8 cellular contexts compared by ENCODE assay signal in genomic region chr16:11104168-11105037, GRCh38.
DNase-seq lines count a peak whose midpoint lies in the region; ATAC-seq, FAIRE-seq and TF ChIP-seq lines count a peak whose summit lies in the region.

No MANE protein-coding gene starts in this region.

- no peak for ATAC-seq in HG02870 (IDR thresholded peaks at IDR 0.05; ENCODE audit: unreplicated experiment)

- H3K79me2 ChIP-seq in mammary epithelial cell (ENCODE audit: insufficient read depth, low read length) (no peaks in the 10 kb centered on the region), OCI-LY1 (ENCODE audit: insufficient read depth, low read length) (no peaks in the 10 kb centered on the region)

- H3K4me3 ChIP-seq in breast epithelium (no peak overlapping the region), mammary epithelial cell (replicated peaks in 1 of 3; ENCODE audit: insufficient read depth in 1 of 3, low read depth in 2 of 3, low read length in 3 of 3) (no peak overlapping the region), OCI-LY1 (ENCODE audit: low read depth, low read length, poor library complexity, severe bottlenecking) (no peak overlapping the region), kidney (ENCODE audit: low read length in 2 of 2) (no peak overlapping the region), uterus (no peak overlapping the region)

- H4K20me1 ChIP-seq in mammary epithelial cell (ENCODE audit: insufficient read depth, low read length) = no peaks in the 10 kb centered on the region
- no peaks in the 10 kb centered on the region for H4K20me1 ChIP-seq in OCI-LY1 (ENCODE audit: insufficient read depth, low read length)

- TF ChIP-seq CTCF in breast epithelium (IDR thresholded peaks at IDR 0.05) (no peak), mammary epithelial cell (conservative IDR thresholded peaks at IDR 0.05 in 1 of 2, IDR thresholded peaks at IDR 0.05 in 1 of 2; ENCODE audit: extremely low read depth in 1 of 2, insufficient read depth in 1 of 2, low read depth in 1 of 2, low read length in 2 of 2) (no peak), OCI-LY1 (IDR thresholded peaks at IDR 0.05; ENCODE audit: low read length) (no peak), kidney (IDR thresholded peaks at IDR 0.05; ENCODE audit: borderline replicate concordance, extremely low read depth, insufficient read depth) (no peak), uterus (IDR thresholded peaks at IDR 0.05) (no peak), GM20000 (IDR thresholded peaks at IDR 0.05; ENCODE audit: extremely low read depth, missing control alignments) (no peak)

- H3K27ac ChIP-seq in breast epithelium (peak overlapping the region; percentile 42 to 52), mammary epithelial cell (ENCODE audit: insufficient read depth, low read depth, low read length) (no peak overlapping the region), OCI-LY1 (ENCODE audit: low read depth, low read length, poor library complexity, severe bottlenecking) (peak overlapping the region; percentile 71), kidney (ENCODE audit: low read depth in 2 of 2, low read length in 2 of 2) (peak overlapping the region in 1 of 2 donors; percentile 71), uterus (peak overlapping the region; percentile 60 to 75)

- CTCF ChIA-PET in mammary epithelial cell (lab: Charles Lee; ENCODE audit: low non-redundant PET) = interaction anchor here (0.6 kb wide), 1 partner anchor 151 kb away, joined by 4 read pairs; no protein-coding TSS in a partner anchor

- H3K9ac ChIP-seq in mammary epithelial cell (ENCODE audit: insufficient read depth, low read length) (no peak overlapping the region), OCI-LY1 (ENCODE audit: low read length) (peak overlapping the region; percentile 7; the same call in 1 of the 2 replicates), kidney (ENCODE audit: low read length in 2 of 2) (peak overlapping the region in 1 of 2 donors; percentile 1)

- TF ChIP-seq POLR2A in breast epithelium (IDR thresholded peaks at IDR 0.05) = no peak
- TF ChIP-seq POLR2A in uterus (IDR thresholded peaks at IDR 0.05) = no peak

- no TSS peak for BruUV-seq in mammary epithelial cell (replicated peaks; lab: Mats Ljungman, UMichigan)

- no peak for FAIRE-seq in kidney (lab: Jason Lieb, UNC)

- no peak overlapping the region for H3K4me2 ChIP-seq in mammary epithelial cell (ENCODE audit: insufficient read depth, low read depth, low read length)
- peak overlapping the region; percentile 22; the same call in 1 of the 2 replicates for H3K4me2 ChIP-seq in OCI-LY1 (ENCODE audit: low read length)

- H3K36me3 ChIP-seq in breast epithelium (no peaks in the 10 kb centered on the region), mammary epithelial cell (ENCODE audit: insufficient read depth, low read length) (no peaks in the 10 kb centered on the region), OCI-LY1 (ENCODE audit: insufficient read depth, low read length) (no peaks in the 10 kb centered on the region), kidney (ENCODE audit: control insufficient read depth in 1 of 2, insufficient read depth in 2 of 2, low read length in 2 of 2) (no peaks in the 10 kb centered on the region), uterus (no peaks in the 10 kb centered on the region)

- DNase-seq in breast epithelium (ENCODE audit: low spot score in 2 of 2) (no peak), mammary epithelial cell (no peak), kidney (peak; percentile 70), uterus (no peak), DMS 273 (lab: John Stamatoyannopoulos, UW; ENCODE audit: unreplicated experiment) (no peak), GM20000 (ENCODE audit: low spot score) (no peak)

- dilution Hi-C loops in mammary epithelial cell (cut with HindIII; ENCODE audit: low sequenced_read_pairs) = no loop called here

- H3K27me3 ChIP-seq in breast epithelium (no peaks in the 10 kb centered on the region), mammary epithelial cell (ENCODE audit: insufficient read depth, low read length) (no peaks in the 10 kb centered on the region), OCI-LY1 (ENCODE audit: insufficient read depth, low read length) (no peaks in the 10 kb centered on the region), uterus (no peaks in the 10 kb centered on the region)

- no peaks in the 10 kb centered on the region for H3K4me1 ChIP-seq in breast epithelium
- H3K4me1 ChIP-seq in mammary epithelial cell (ENCODE audit: insufficient read depth, low read length) = no peaks in the 10 kb centered on the region
- peaks cover 62% of the 10 kb centered on the region for H3K4me1 ChIP-seq in OCI-LY1 (ENCODE audit: insufficient read depth, low read length, severe bottlenecking)
- peaks cover 25 to 36% of the 10 kb centered on the region in 2 donors for H3K4me1 ChIP-seq in kidney (ENCODE audit: control insufficient read depth in 1 of 2, insufficient read depth in 1 of 2, low read depth in 1 of 2, low read length in 2 of 2)
- H3K4me1 ChIP-seq in uterus = peaks cover 4 to 23% of the 10 kb centered on the region in 2 donors

- in situ Hi-C loops in mammary epithelial cell (cut with MboI; ENCODE audit: low sequenced_read_pairs in 2 of 2) = no loop called here

- intact Hi-C loops in breast epithelium (cut with DNase I; ENCODE audit: low total_unique reads) (no loop called here), mammary epithelial cell (cut with micrococcal nuclease) (no loop called here), kidney (cut with DNase I) (no loop called here), uterus (cut with DNase I; ENCODE audit: low total_unique reads) (no loop called here)

- 78% methylated on average over 3 of the region's 4 CpGs for WGBS in mammary epithelial cell (ENCODE audit: low coverage, missing lambda C conversion rate)

- no peaks in the 10 kb centered on the region for H3K9me3 ChIP-seq in breast epithelium
- no peaks in the 10 kb centered on the region for H3K9me3 ChIP-seq in mammary epithelial cell (replicated peaks; ENCODE audit: insufficient read depth, low read length)
- no peaks in the 10 kb centered on the region for H3K9me3 ChIP-seq in OCI-LY1 (ENCODE audit: low read length)
- H3K9me3 ChIP-seq in kidney (ENCODE audit: control insufficient read depth in 1 of 2, low read length in 2 of 2) = no peaks in the 10 kb centered on the region
- H3K9me3 ChIP-seq in uterus = no peaks in the 10 kb centered on the region

- H2AFZ ChIP-seq in mammary epithelial cell (ENCODE audit: low read depth, low read length) (no peak overlapping the region), OCI-LY1 (ENCODE audit: low read length) (no peak overlapping the region)

- no peaks in the 10 kb centered on the region for H3F3A ChIP-seq in OCI-LY1 (ENCODE audit: insufficient read depth, low read length)

- H3K9me2 ChIP-seq in OCI-LY1 (ENCODE audit: low read depth, low read length) = no peaks in the 10 kb centered on the region
